18 cellular contexts compared by ENCODE assay signal in genomic region chr6:5749666-5750215, GRCh38.
"Had no signal": no experiment of that assay in that cellular context is flagged by ENCODE, and none has a peak within 500 bp of the region (broad histone marks: within the 10 kb centered on the region; RNA-seq: fewer than 3 reads in every experiment).

No MANE protein-coding gene starts in this region.

- H3K27ac ChIP-seq: epithelial cell of prostate, esophagus muscularis mucosa, psoas muscle, right lobe of liver, testis, tibial nerve had no signal

- DNase-seq: effector memory CD8-positive, alpha-beta T cell; immature natural killer cell; kidney; naive B cell; psoas muscle; retina; right lobe of liver; stimulated activated CD4-positive, alpha-beta T cell treated with anti-CD3 and anti-CD28 coated beads, Interleukin-1b, Interleukin-23, amount 100 ng/mL, for 48 hours; stimulated activated CD4-positive, alpha-beta T cell treated with anti-CD3 and anti-CD28 coated beads, Interleukin-4, amount 100 ng/mL, for 24 hours; stimulated activated naive CD8-positive, alpha-beta T cell treated with anti-CD3 and anti-CD28 coated beads, Interleukin-15, amount 100 ng/mL, for 72 hours; testis had no signal

- H3K27me3 ChIP-seq: esophagus muscularis mucosa, right lobe of liver, testis, tibial nerve had no signal

- H3K27me3 Mint-ChIP-seq: dendritic cell treated with granulocyte-macrophage colony-stimulating factor and Interleukin-4, amounts not matched to agents 40 ng/mL and 50 ng/mL, for 4 days; effector memory CD8-positive, alpha-beta T cell; naive B cell; stimulated activated memory B cell treated with anti-CD40 and anti-IgM and Interleukin-4, amounts not matched to agents 10 μg/mL and 1 μg/mL and 100 μg/mL, for 72 hours; stimulated activated naive CD8-positive, alpha-beta T cell treated with anti-CD3 and anti-CD28 coated beads, Interleukin-15, amount 100 ng/mL, for 72 hours had no signal

- ATAC-seq: effector memory CD8-positive, alpha-beta T cell; psoas muscle; right lobe of liver; stimulated activated memory B cell treated with anti-CD40 and anti-IgM and Interleukin-4, amounts not matched to agents 10 μg/mL and 1 μg/mL and 100 μg/mL, for 72 hours; stimulated activated naive CD8-positive, alpha-beta T cell treated with anti-CD3 and anti-CD28 coated beads, Interleukin-15, amount 100 ng/mL, for 72 hours had no signal

- H3K4me3 ChIP-seq: esophagus muscularis mucosa, psoas muscle, right lobe of liver, testis, tibial nerve had no signal

- H3K36me3 ChIP-seq: esophagus muscularis mucosa, right lobe of liver had no signal

- H3K27ac Mint-ChIP-seq: immature natural killer cell; mesothelial cell of epicardium; stimulated activated memory B cell treated with anti-CD40 and anti-IgM and Interleukin-4, amounts not matched to agents 10 μg/mL and 1 μg/mL and 100 μg/mL, for 72 hours; stimulated activated naive CD8-positive, alpha-beta T cell treated with anti-CD3 and anti-CD28 coated beads, Interleukin-15, amount 100 ng/mL, for 72 hours had no signal

- H3K4me1 ChIP-seq: right lobe of liver, testis, tibial nerve had no signal

- H3K4me3 Mint-ChIP-seq: dendritic cell treated with granulocyte-macrophage colony-stimulating factor and Interleukin-4, amounts not matched to agents 40 ng/mL and 50 ng/mL, for 4 days; effector memory CD8-positive, alpha-beta T cell; immature natural killer cell; mesothelial cell of epicardium; nephron; stimulated activated memory B cell treated with anti-CD40 and anti-IgM and Interleukin-4, amounts not matched to agents 10 μg/mL and 1 μg/mL and 100 μg/mL, for 72 hours; stimulated activated naive CD8-positive, alpha-beta T cell treated with anti-CD3 and anti-CD28 coated beads, Interleukin-15, amount 100 ng/mL, for 72 hours had no signal

- H3K4me1 Mint-ChIP-seq: stimulated activated naive CD8-positive, alpha-beta T cell treated with anti-CD3 and anti-CD28 coated beads, Interleukin-15, amount 100 ng/mL, for 72 hours had no signal

- H3K9me3 ChIP-seq: testis had no signal
